Comparison of ENCODE assay signal across 8 cellular contexts in genomic region chr6:141562801-141563763, GRCh38.
DNase-seq lines count a peak whose midpoint lies in the region; TF ChIP-seq lines count a peak whose summit lies in the region.

No MANE protein-coding gene starts in this region.

- no peaks in the 10 kb centered on the region for H3K27me3 Mint-ChIP-seq in activated naive CD4-positive, alpha-beta T cell treated with anti-CD3 and anti-CD28 coated beads, Interleukin-2, amount 50 U/mL, for 24 hours

- H3K9me3 ChIP-seq in MG63 (peaks cover 5% of the 10 kb centered on the region; the same call in 1 of the 2 replicates), cardiac muscle cell (ENCODE audit: low read depth) (no peaks in the 10 kb centered on the region)

- no peaks in the 10 kb centered on the region for H3K9me3 Mint-ChIP-seq in activated naive CD4-positive, alpha-beta T cell treated with anti-CD3 and anti-CD28 coated beads, Interleukin-2, amount 50 U/mL, for 24 hours

- peak overlapping the region; percentile 46 for H3K27ac ChIP-seq in cardiac muscle cell

- TF ChIP-seq CTCF in GM12864 (IDR thresholded peaks at IDR 0.05; ENCODE audit: low read depth, low read length, missing control alignments) (peak; percentile 84), HFF-Myc (IDR thresholded peaks at IDR 0.05; ENCODE audit: low read depth, low read length, missing control alignments) (peak; percentile 77), cardiac muscle cell (IDR thresholded peaks at IDR 0.05; ENCODE audit: low read depth, low read length) (peak; percentile 79)

- no peaks in the 10 kb centered on the region for H3K27me3 ChIP-seq in MG63
- H3K27me3 ChIP-seq in cardiac muscle cell, result no peaks in the 10 kb centered on the region

- H3K36me3 ChIP-seq in MG63 (peaks cover 8% of the 10 kb centered on the region), cardiac muscle cell (no peaks in the 10 kb centered on the region)

- peak overlapping the region; percentile 97 for H3K4me3 Mint-ChIP-seq in activated naive CD4-positive, alpha-beta T cell treated with anti-CD3 and anti-CD28 coated beads, Interleukin-2, amount 50 U/mL, for 24 hours

- H3K4me3 ChIP-seq in GM12864 (ENCODE audit: low read depth, low read length) (no peak overlapping the region; the same call in 1 of the 2 replicates), HFF-Myc (replicated peaks; ENCODE audit: low read depth, low read length) (no peak overlapping the region), MG63 (no peak overlapping the region), cardiac muscle cell (no peak overlapping the region)

- H3K4me1 ChIP-seq in cardiac muscle cell (ENCODE audit: low read depth), result peaks cover 17% of the 10 kb centered on the region

- in situ Hi-C loops in SK-MEL-5 (cut with HindIII; ENCODE audit: low pct_unique_long_range_greater_than_20kb, low sequenced_read_pairs), result no loop called here

- no peaks in the 10 kb centered on the region for H3K36me3 Mint-ChIP-seq in activated naive CD4-positive, alpha-beta T cell treated with anti-CD3 and anti-CD28 coated beads, Interleukin-2, amount 50 U/mL, for 24 hours

- peak overlapping the region; percentile 94 for H3K27ac Mint-ChIP-seq in activated naive CD4-positive, alpha-beta T cell treated with anti-CD3 and anti-CD28 coated beads, Interleukin-2, amount 50 U/mL, for 24 hours

- H3K4me1 Mint-ChIP-seq in activated naive CD4-positive, alpha-beta T cell treated with anti-CD3 and anti-CD28 coated beads, Interleukin-2, amount 50 U/mL, for 24 hours, result peaks cover 13% of the 10 kb centered on the region

- DNase-seq in GM12864 (ENCODE audit: low read depth), result peak; percentile 48
- peak; percentile 82 for DNase-seq in HFF-Myc (ENCODE audit: extremely low read depth, low read depth)
- DNase-seq in MG63, result peak; percentile 43
- DNase-seq in SK-MEL-5 (ENCODE audit: low read depth, low spot score), result peak; percentile 86
- peak; percentile 80 to 95 for DNase-seq in cardiac muscle cell (ENCODE audit: low read depth in 1 of 2, low spot score in 1 of 2)
- peak; percentile 85 for DNase-seq in pulmonary artery endothelial cell (ENCODE audit: low read depth, low spot score)
- DNase-seq in NK-92 (lab: John Stamatoyannopoulos, UW; ENCODE audit: unreplicated experiment), result no peak
